18 cellular contexts compared by ENCODE assay signal in genomic region chr6:158768396-158768795, GRCh38. TPM values are rescaled to one million over a fixed set of nuclear protein-coding genes. Genes with fewer than 3 reads are reported as not detected.
A peak's percentile ranks its signal among the peaks of the same experiment; 100 is the strongest.
DNase-seq lines count a peak whose midpoint lies in the region; ATAC-seq, FAIRE-seq and TF ChIP-seq lines count a peak whose summit lies in the region.
"Had no signal": no experiment of that assay in that cellular context is flagged by ENCODE, and none has a peak within 500 bp of the region (broad histone marks: within the 10 kb centered on the region; RNA-seq: fewer than 3 reads in every experiment).

No MANE protein-coding gene starts in this region.

- peaks cover 40% of the 10 kb centered on the region for H3K4me1 Mint-ChIP-seq in stimulated activated naive CD8-positive, alpha-beta T cell treated with anti-CD3 and anti-CD28 coated beads, Interleukin-15, Interleukin-2, amounts not matched to agents 100 ng/mL and 50 ng/mL, for 24 hours (ENCODE audit: low read depth)
- peaks cover 20% of the 10 kb centered on the region for H3K4me1 Mint-ChIP-seq in activated T-helper 2 cell treated with anti-CD3 and anti-CD28 coated beads, Interferon-gamma antibody, Interleukin-2, Interleukin-4, amounts not matched to agents 10 μg/mL and 5 μg/mL and 100 μg/mL, durations not matched to agents 14 hours and 24 hours and 36 hours (ENCODE audit: low read depth)
- peaks cover 30% of the 10 kb centered on the region for H3K4me1 Mint-ChIP-seq in type B pancreatic cell (ENCODE audit: unreplicated experiment)

- H3K9me3 ChIP-seq in kidney (ENCODE audit: control insufficient read depth in 1 of 2, low read length in 2 of 2): no peaks in the 10 kb centered on the region
- H3K9me3 ChIP-seq in adrenal gland (replicated peaks in 1 of 3): no peaks in the 10 kb centered on the region
- H3K9me3 ChIP-seq: MG63, tibial artery had no signal

- H3K27ac ChIP-seq in kidney (ENCODE audit: low read depth in 2 of 2, low read length in 2 of 2) (no peak overlapping the region), adrenal gland (no peak overlapping the region)
- H3K27ac ChIP-seq: tibial artery had no signal

- H3K4me1 ChIP-seq in kidney (ENCODE audit: control insufficient read depth in 1 of 2, insufficient read depth in 1 of 2, low read depth in 1 of 2, low read length in 2 of 2): no peaks in the 10 kb centered on the region
- H3K4me1 ChIP-seq in adrenal gland (replicated peaks in 1 of 2): peaks cover 2 to 14% of the 10 kb centered on the region in 2 donors
- H3K4me1 ChIP-seq: tibial artery had no signal

- TF ChIP-seq POLR2A in adrenal gland (IDR thresholded peaks at IDR 0.05): no peak

- H3K4me3 ChIP-seq in kidney (ENCODE audit: low read length in 2 of 2): no peak overlapping the region
- no peak overlapping the region for H3K4me3 ChIP-seq in adrenal gland
- H3K4me3 ChIP-seq: MG63, tibial artery had no signal

- DNase-seq in stimulated activated naive CD8-positive, alpha-beta T cell treated with anti-CD3 and anti-CD28 coated beads, Interleukin-15, Interleukin-2, amounts not matched to agents 100 U/mL and 50 U/mL, for 24 hours: no peak
- no peak for DNase-seq in activated T-helper 2 cell treated with anti-CD3 and anti-CD28 coated beads, Interferon-gamma antibody, Interleukin-2, Interleukin-4, amounts not matched to agents 10 μg/mL and 5 μg/mL and 100 μg/mL, durations not matched to agents 14 hours and 24 hours and 36 hours (ENCODE audit: low spot score)
- DNase-seq in kidney: peak; percentile 71
- no peak for DNase-seq in type B pancreatic cell (ENCODE audit: extremely low spot score, unreplicated experiment)
- no peak for DNase-seq in adrenal gland
- DNase-seq in cerebellum (ENCODE audit: low spot score): no peak
- DNase-seq: activated T-cell treated with anti-CD3 and anti-CD28 coated beads, Interleukin-2, amount 50 U/mL, for 4 hours; DMS 273 treated with DMSO at 0.1 percent for 48 hours; MG63; NCI-H187; nucleus accumbens; SIG-M5 had no signal

- H3K36me3 Mint-ChIP-seq in stimulated activated naive CD8-positive, alpha-beta T cell treated with anti-CD3 and anti-CD28 coated beads, Interleukin-15, Interleukin-2, amounts not matched to agents 100 ng/mL and 50 ng/mL, for 24 hours (ENCODE audit: low read depth): peaks cover 90% of the 10 kb centered on the region
- peaks cover 91% of the 10 kb centered on the region for H3K36me3 Mint-ChIP-seq in activated T-helper 2 cell treated with anti-CD3 and anti-CD28 coated beads, Interferon-gamma antibody, Interleukin-2, Interleukin-4, amounts not matched to agents 10 μg/mL and 5 μg/mL and 100 μg/mL, durations not matched to agents 14 hours and 24 hours and 36 hours (ENCODE audit: low read depth)
- peaks cover 57% of the 10 kb centered on the region for H3K36me3 Mint-ChIP-seq in type B pancreatic cell

- H3K9me3 Mint-ChIP-seq in stimulated activated naive CD8-positive, alpha-beta T cell treated with anti-CD3 and anti-CD28 coated beads, Interleukin-15, Interleukin-2, amounts not matched to agents 100 ng/mL and 50 ng/mL, for 24 hours: no peaks in the 10 kb centered on the region
- no peaks in the 10 kb centered on the region for H3K9me3 Mint-ChIP-seq in activated T-helper 2 cell treated with anti-CD3 and anti-CD28 coated beads, Interferon-gamma antibody, Interleukin-2, Interleukin-4, amounts not matched to agents 10 μg/mL and 5 μg/mL and 100 μg/mL, durations not matched to agents 14 hours and 24 hours and 36 hours
- no peaks in the 10 kb centered on the region for H3K9me3 Mint-ChIP-seq in type B pancreatic cell
- H3K9me3 Mint-ChIP-seq: activated T-cell treated with anti-CD3 and anti-CD28 coated beads, Interleukin-2, amount 50 U/mL, for 4 hours had no signal

- no peak overlapping the region for H3K4me3 Mint-ChIP-seq in stimulated activated naive CD8-positive, alpha-beta T cell treated with anti-CD3 and anti-CD28 coated beads, Interleukin-15, Interleukin-2, amounts not matched to agents 100 ng/mL and 50 ng/mL, for 24 hours
- H3K4me3 Mint-ChIP-seq in activated T-helper 2 cell treated with anti-CD3 and anti-CD28 coated beads, Interferon-gamma antibody, Interleukin-2, Interleukin-4, amounts not matched to agents 10 μg/mL and 5 μg/mL and 100 μg/mL, durations not matched to agents 14 hours and 24 hours and 36 hours (ENCODE audit: low read depth): no peak overlapping the region
- no peak overlapping the region for H3K4me3 Mint-ChIP-seq in type B pancreatic cell
- H3K4me3 Mint-ChIP-seq: activated T-cell treated with anti-CD3 and anti-CD28 coated beads, Interleukin-2, amount 50 U/mL, for 4 hours had no signal

- 89 to 95% (median 90%) methylated on average over 10 of the region's 10 CpGs for WGBS in adrenal gland, 4 donors

- TF ChIP-seq CTCF in kidney (IDR thresholded peaks at IDR 0.05; ENCODE audit: borderline replicate concordance, extremely low read depth, insufficient read depth) (no peak), type B pancreatic cell (conservative IDR thresholded peaks at IDR 0.05) (no peak), adrenal gland (IDR thresholded peaks at IDR 0.05) (no peak)

- H3K27me3 ChIP-seq in adrenal gland: no peaks in the 10 kb centered on the region
- H3K27me3 ChIP-seq: MG63, tibial artery had no signal

- intact Hi-C loops in activated T-helper 2 cell treated with anti-CD3 and anti-CD28 coated beads, Interferon-gamma antibody, Interleukin-2, Interleukin-4, amounts not matched to agents 10 μg/mL and 5 μg/mL and 100 μg/mL, durations not matched to agents 14 hours and 24 hours and 36 hours (cut with micrococcal nuclease): no loop called here
- intact Hi-C loops in kidney (cut with DNase I): no loop called here
- intact Hi-C loops in adrenal gland (cut with DNase I): no loop called here

- no peak for ATAC-seq in stimulated activated naive CD8-positive, alpha-beta T cell treated with anti-CD3 and anti-CD28 coated beads, Interleukin-15, Interleukin-2, amounts not matched to agents 100 U/mL and 50 U/mL, for 24 hours
- ATAC-seq in GM18867 (IDR thresholded peaks at IDR 0.05; ENCODE audit: unreplicated experiment): no peak
- ATAC-seq: activated CD4-positive, CD25-positive, alpha-beta regulatory T cell treated with anti-CD3 and anti-CD28 coated beads, Interleukin-2, amount 50 U/mL, for 24 hours; activated T-cell treated with anti-CD3 and anti-CD28 coated beads, Interleukin-2, amount 50 U/mL, for 4 hours; sciatic nerve had no signal

- H3K27ac Mint-ChIP-seq in stimulated activated naive CD8-positive, alpha-beta T cell treated with anti-CD3 and anti-CD28 coated beads, Interleukin-15, Interleukin-2, amounts not matched to agents 100 ng/mL and 50 ng/mL, for 24 hours: peak overlapping the region; percentile 58
- peak overlapping the region; percentile 61 for H3K27ac Mint-ChIP-seq in activated T-helper 2 cell treated with anti-CD3 and anti-CD28 coated beads, Interferon-gamma antibody, Interleukin-2, Interleukin-4, amounts not matched to agents 10 μg/mL and 5 μg/mL and 100 μg/mL, durations not matched to agents 14 hours and 24 hours and 36 hours
- peak overlapping the region; percentile 47 for H3K27ac Mint-ChIP-seq in type B pancreatic cell

- peaks cover 63 to 79% of the 10 kb centered on the region in 2 donors for H3K36me3 ChIP-seq in kidney (ENCODE audit: control insufficient read depth in 1 of 2, insufficient read depth in 2 of 2, low read length in 2 of 2)
- peaks cover 0 to 90% of the 10 kb centered on the region in 2 donors for H3K36me3 ChIP-seq in adrenal gland (replicated peaks in 1 of 2)

- no peak overlapping the region for H3K9ac ChIP-seq in kidney (ENCODE audit: low read length in 2 of 2)

- H3K27me3 Mint-ChIP-seq in stimulated activated naive CD8-positive, alpha-beta T cell treated with anti-CD3 and anti-CD28 coated beads, Interleukin-15, Interleukin-2, amounts not matched to agents 100 ng/mL and 50 ng/mL, for 24 hours: no peaks in the 10 kb centered on the region
- H3K27me3 Mint-ChIP-seq in activated T-helper 2 cell treated with anti-CD3 and anti-CD28 coated beads, Interferon-gamma antibody, Interleukin-2, Interleukin-4, amounts not matched to agents 10 μg/mL and 5 μg/mL and 100 μg/mL, durations not matched to agents 14 hours and 24 hours and 36 hours (ENCODE audit: low read depth): no peaks in the 10 kb centered on the region
- H3K27me3 Mint-ChIP-seq in type B pancreatic cell: no peaks in the 10 kb centered on the region

- FAIRE-seq in kidney (lab: Jason Lieb, UNC): no peak
- FAIRE-seq: astrocyte had no signal

RNA-seq across cellular contexts. Expression of gene EZR, which starts 50.8 kb away (rescaled TPM):
- total RNA-seq in activated T-helper 2 cell treated with anti-CD3 and anti-CD28 coated beads, Interferon-gamma antibody, Interleukin-2, Interleukin-4, amounts not matched to agents 10 μg/mL and 5 μg/mL and 100 μg/mL, durations not matched to agents 14 hours and 24 hours and 36 hours: 204 and 206 TPM in 2 replicates
- total RNA-seq in kidney: 636 TPM
- polyA plus RNA-seq in kidney (ENCODE audit: insufficient read depth, low read depth, low replicate concordance): 154 TPM
- 166 and 349 TPM in 2 replicates for total RNA-seq in type B pancreatic cell (ENCODE audit: low replicate concordance)
- 100 to 1,000 TPM; 215 to 476 (median 409) TPM for total RNA-seq in adrenal gland
- 100 to 1,000 TPM in 2 of 3 donors, 10 to 100 TPM in 1; 80.3 to 355 (median 132) TPM for polyA plus RNA-seq in adrenal gland
- total RNA-seq in cerebellum: 47.4 TPM
